ENCODE assay signal across 26 cellular contexts in the genomic region with DNA sequence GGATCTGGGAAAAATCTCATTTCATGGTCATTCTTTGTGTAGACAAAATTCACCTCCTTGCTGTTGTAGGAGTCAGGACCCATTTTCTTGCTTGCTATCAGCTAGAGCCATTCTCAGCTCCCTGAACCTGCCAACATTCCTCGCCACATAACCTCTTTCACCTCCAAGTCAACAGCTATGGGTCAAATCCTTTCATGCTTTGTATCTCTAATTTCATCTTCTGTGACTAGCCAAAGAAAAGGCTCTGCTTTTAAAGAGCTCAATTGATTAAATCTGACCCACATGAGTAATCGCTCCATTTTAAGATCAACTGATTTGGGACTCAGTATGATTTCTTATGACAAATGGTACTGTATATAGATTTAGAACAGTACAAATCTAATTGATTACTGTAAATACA.
DNase-seq lines count a peak whose midpoint lies in the region; ATAC-seq and TF ChIP-seq lines count a peak whose summit lies in the region.
"Had no signal": no experiment of that assay in that cellular context is flagged by ENCODE, and none has a peak within 500 bp of the region (broad histone marks: within the 10 kb centered on the region; RNA-seq: fewer than 3 reads in every experiment).

No MANE protein-coding gene starts in this region.

- H3K27me3 ChIP-seq in PC-3 (ENCODE audit: low read length), result no peaks in the 10 kb centered on the region
- H3K27me3 ChIP-seq in skeletal muscle satellite cell (ENCODE audit: control insufficient read depth, insufficient read depth, low read length), result no peaks in the 10 kb centered on the region
- H3K27me3 ChIP-seq: BLaER1 treated with 17β-estradiol and CSF1 and Interleukin-3, amounts not matched to agents 10 nM and 100 nM; SJCRH30 had no signal

- H3K4me1 ChIP-seq in PC-3 (ENCODE audit: insufficient read depth, low read length), result peaks cover 49% of the 10 kb centered on the region
- H3K4me1 ChIP-seq in skeletal muscle satellite cell (ENCODE audit: control insufficient read depth, insufficient read depth, low read length), result peaks cover 44% of the 10 kb centered on the region
- H3K4me1 ChIP-seq: SJCRH30 had no signal

- H3K9me3 Mint-ChIP-seq in Calu3 (ENCODE audit: low read depth, unreplicated experiment), result no peaks in the 10 kb centered on the region
- peaks cover 6% of the 10 kb centered on the region for H3K9me3 Mint-ChIP-seq in activated naive CD8-positive, alpha-beta T cell treated with anti-CD3 and anti-CD28 coated beads, Interleukin-2, amount 50 U/mL, for 24 hours

- POLR2A ChIA-PET in PC-3 (lab: Charles Lee; ENCODE audit: unreplicated experiment), result no interaction called here

- no peaks in the 10 kb centered on the region for H4K20me1 ChIP-seq in PC-3 (ENCODE audit: low read length)
- H4K20me1 ChIP-seq: BLaER1 treated with 17β-estradiol and CSF1 and Interleukin-3, amounts not matched to agents 10 nM and 100 nM had no signal

- H3K4me3 ChIP-seq in PC-3 (ENCODE audit: low read length) (no peak overlapping the region), skeletal muscle satellite cell (ENCODE audit: low read length) (no peak overlapping the region)
- H3K4me3 ChIP-seq: BLaER1 treated with 17β-estradiol and CSF1 and Interleukin-3, amounts not matched to agents 10 nM and 100 nM; GM23248; HAP-1; SJCRH30 had no signal

- intact Hi-C loops in Calu3 (cut with micrococcal nuclease; ENCODE audit: unreplicated experiment) (loop anchor here (5.0 kb wide), 1 partner anchor 65 kb away; no protein-coding TSS in a partner anchor), PC-3 (cut with micrococcal nuclease) (loop anchor here (2.0 to 5.0 kb wide), 2 partner anchors 65 to 540 kb away; no protein-coding TSS in a partner anchor)

- no peaks in the 10 kb centered on the region for H3K27me3 Mint-ChIP-seq in Calu3 (ENCODE audit: unreplicated experiment)
- H3K27me3 Mint-ChIP-seq in activated naive CD8-positive, alpha-beta T cell treated with anti-CD3 and anti-CD28 coated beads, Interleukin-2, amount 50 U/mL, for 24 hours, result no peaks in the 10 kb centered on the region
- H3K27me3 Mint-ChIP-seq: CD4-positive, alpha-beta T cell; IgD-negative memory B cell had no signal

- peaks cover 5% of the 10 kb centered on the region for H3K36me3 Mint-ChIP-seq in Calu3 (ENCODE audit: insufficient read depth, unreplicated experiment)
- H3K36me3 Mint-ChIP-seq in activated naive CD8-positive, alpha-beta T cell treated with anti-CD3 and anti-CD28 coated beads, Interleukin-2, amount 50 U/mL, for 24 hours (ENCODE audit: low read depth), result no peaks in the 10 kb centered on the region

- H3K27ac ChIP-seq in PC-3 (ENCODE audit: low read length) (peak overlapping the region; percentile 74), epithelial cell of prostate (peak overlapping the region; percentile 57)
- H3K27ac ChIP-seq: BLaER1 treated with 17β-estradiol and CSF1 and Interleukin-3, amounts not matched to agents 10 nM and 100 nM; GM23248; KMS-11; SJCRH30 had no signal

- H3K4me2 ChIP-seq in PC-3 (ENCODE audit: low read length), result peak overlapping the region; percentile 55
- H3K4me2 ChIP-seq in skeletal muscle satellite cell (ENCODE audit: low read length), result no peak overlapping the region
- H3K4me2 ChIP-seq: KMS-11 had no signal

- no peaks in the 10 kb centered on the region for H3F3A ChIP-seq in PC-3 (ENCODE audit: low read length, unreplicated experiment)

- no peak for TF ChIP-seq CTCF in Calu3 (IDR thresholded peaks at IDR 0.05; ENCODE audit: unreplicated experiment)
- no peak for TF ChIP-seq CTCF in PC-3 (conservative IDR thresholded peaks at IDR 0.05; ENCODE audit: low read depth, low read length)

- CTCF ChIA-PET in Calu3 (lab: Charles Lee), result no interaction called here
- CTCF ChIA-PET in PC-3 (lab: Charles Lee), result interaction anchor here (0.6 kb wide), 1 partner anchor 825 kb away, joined by 3 read pairs; no protein-coding TSS in a partner anchor

- DNase-seq in Calu3 (no peak), PC-3 (peak; percentile 42), epithelial cell of prostate (ENCODE audit: low read depth, low spot score) (no peak), NCI-H446 (lab: John Stamatoyannopoulos, UW) (no peak), ecto neural progenitor cell (ENCODE audit: low spot score) (no peak)
- DNase-seq in activated naive CD8-positive, alpha-beta T cell treated with anti-CD3 and anti-CD28 coated beads, Interleukin-2, amount 50 U/mL, for 24 hours, result no peak
- DNase-seq: AML-193; CD4-positive, alpha-beta T cell; DMS53; GM23248; HFFc6; NCI-H1092 treated with DMSO at 0.1 percent for 48 hours; NCI-H1436; NCI-H187 treated with DMSO at 0.1 percent for 48 hours; NCI-H2171 treated with DMSO at 0.1 percent for 48 hours; NCI-H345; NCI-H524; NCI-H748 treated with DMSO at 0.1 percent for 48 hours; SJCRH30 had no signal

- H3K9me2 ChIP-seq in PC-3 (replicated peaks; ENCODE audit: low read length), result no peaks in the 10 kb centered on the region

- H3K79me2 ChIP-seq in PC-3 (ENCODE audit: low read length), result no peaks in the 10 kb centered on the region

- BruUV-seq in Calu3 (replicated peaks; lab: Mats Ljungman, UMichigan) (no TSS peak), PC-3 (replicated peaks; lab: Mats Ljungman, UMichigan) (no TSS peak)

- H3K4me1 Mint-ChIP-seq in Calu3 (ENCODE audit: low read depth, unreplicated experiment), result peaks cover 26% of the 10 kb centered on the region
- H3K4me1 Mint-ChIP-seq in activated naive CD8-positive, alpha-beta T cell treated with anti-CD3 and anti-CD28 coated beads, Interleukin-2, amount 50 U/mL, for 24 hours, result no peaks in the 10 kb centered on the region
- H3K4me1 Mint-ChIP-seq: IgD-negative memory B cell had no signal

- peak overlapping the region; percentile 82 for H3K27ac Mint-ChIP-seq in Calu3 (ENCODE audit: unreplicated experiment)
- no peak overlapping the region for H3K27ac Mint-ChIP-seq in activated naive CD8-positive, alpha-beta T cell treated with anti-CD3 and anti-CD28 coated beads, Interleukin-2, amount 50 U/mL, for 24 hours
- H3K27ac Mint-ChIP-seq: CD4-positive, alpha-beta T cell; HFFc6; IgD-negative memory B cell had no signal

- H3K9ac ChIP-seq in PC-3 (ENCODE audit: low read length), result peak overlapping the region; percentile 11; the same call in 1 of the 2 replicates
- H3K9ac ChIP-seq in skeletal muscle satellite cell (ENCODE audit: low read depth, low read length), result peak overlapping the region; percentile 60
- H3K9ac ChIP-seq: BLaER1 treated with 17β-estradiol and CSF1 and Interleukin-3, amounts not matched to agents 10 nM and 100 nM; GM23248; KMS-11 had no signal

- no peaks in the 10 kb centered on the region for H3K9me3 ChIP-seq in PC-3 (ENCODE audit: low read length)
- H3K9me3 ChIP-seq in skeletal muscle satellite cell (replicated peaks; ENCODE audit: low read length), result no peaks in the 10 kb centered on the region
- H3K9me3 ChIP-seq: BLaER1 treated with 17β-estradiol and CSF1 and Interleukin-3, amounts not matched to agents 10 nM and 100 nM; HAP-1; SJCRH30 had no signal

- no peak overlapping the region for H3K4me3 Mint-ChIP-seq in Calu3 (ENCODE audit: low read depth, unreplicated experiment)
- no peak overlapping the region for H3K4me3 Mint-ChIP-seq in activated naive CD8-positive, alpha-beta T cell treated with anti-CD3 and anti-CD28 coated beads, Interleukin-2, amount 50 U/mL, for 24 hours
- H3K4me3 Mint-ChIP-seq: CD4-positive, alpha-beta T cell; HFFc6; IgD-negative memory B cell had no signal

- H3K36me3 ChIP-seq in PC-3 (ENCODE audit: low read depth, low read length) (no peaks in the 10 kb centered on the region), skeletal muscle satellite cell (ENCODE audit: insufficient read depth, low read length) (no peaks in the 10 kb centered on the region)
- H3K36me3 ChIP-seq: BLaER1 treated with 17β-estradiol and CSF1 and Interleukin-3, amounts not matched to agents 10 nM and 100 nM; HAP-1; SJCRH30 had no signal

- no peak for ATAC-seq in PC-3
- ATAC-seq in activated naive CD8-positive, alpha-beta T cell treated with anti-CD3 and anti-CD28 coated beads, Interleukin-2, amount 50 U/mL, for 24 hours, result no peak
- ATAC-seq: Right ventricle myocardium inferior, SK-N-SH treated with all-trans-retinoic acid at 6 μM for 48 hours had no signal

- H2AFZ ChIP-seq in PC-3 (ENCODE audit: low read length), result no peak overlapping the region
- H2AFZ ChIP-seq: GM23248 had no signal
